In the genomic region with DNA sequence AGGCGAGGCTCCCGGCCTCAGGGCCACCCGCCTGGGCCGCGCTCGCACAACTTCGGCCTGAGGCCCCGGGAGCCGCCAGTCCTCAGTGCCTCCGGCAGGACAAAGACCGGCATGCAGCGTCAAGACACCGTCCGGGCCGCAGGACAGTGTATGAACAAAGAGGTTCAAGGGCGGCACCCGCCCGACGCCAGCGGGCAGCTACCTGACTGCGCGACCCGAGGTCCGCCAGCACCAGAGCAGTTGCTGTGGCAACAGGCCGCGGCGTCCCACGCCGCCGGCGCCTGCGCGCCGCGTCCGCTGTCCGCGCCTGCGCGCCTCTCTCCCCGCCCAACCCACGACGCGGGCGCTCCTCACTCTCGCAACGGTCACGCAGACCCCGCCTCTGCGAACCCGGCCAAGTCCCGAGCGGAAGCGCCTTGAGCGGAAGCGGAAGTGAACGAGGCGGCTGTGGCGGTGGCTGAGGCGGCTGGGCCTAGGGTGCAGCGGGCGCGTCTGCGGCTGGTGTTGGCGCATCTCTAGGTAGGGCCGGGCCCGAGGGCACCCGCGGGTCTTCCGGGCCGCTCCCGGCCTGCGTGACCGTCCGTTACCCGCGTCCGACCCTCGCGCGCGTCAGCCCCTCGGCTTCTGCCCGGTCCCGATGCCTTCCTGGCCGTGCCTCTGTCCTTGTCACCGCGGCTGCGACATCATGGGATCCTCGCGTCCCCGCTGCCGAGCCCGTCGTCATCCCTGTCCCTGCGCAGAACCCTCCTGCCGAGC, we compare ENCODE assay signal across 8 cellular contexts. TPM values are rescaled to one million over a fixed set of nuclear protein-coding genes. Genes with fewer than 3 reads are reported as not detected.
DNase-seq lines count a peak whose midpoint lies in the region; ATAC-seq and TF ChIP-seq lines count a peak whose summit lies in the region.

Gene FAM120B, plus strand, starts transcription at position 435 of the 756 bp plus-strand sequence. CDS start 10,633 bp downstream, outside the sequence.

- DNase-seq in GM12864 (ENCODE audit: low read depth), result peak; percentile 86
- DNase-seq in NCI-H1105 treated with DMSO at 0.1 percent for 48 hours (lab: John Stamatoyannopoulos, UW), result peak; percentile 97
- peak; percentile 90 for DNase-seq in SKM-1 treated with dmso at 0.1 percent for 144 hours (lab: John Stamatoyannopoulos, UW; ENCODE audit: unreplicated experiment)
- peak; percentile 96 for DNase-seq in glomerular visceral epithelial cell (ENCODE audit: extremely low spot score)
- DNase-seq in osteocyte (ENCODE audit: extremely low spot score, unreplicated experiment), result peak; percentile 99
- peak; percentile 87 for DNase-seq in thoracic aorta (ENCODE audit: low spot score)

- TF ChIP-seq CTCF in GM12864 (IDR thresholded peaks at IDR 0.05; ENCODE audit: low read depth, low read length, missing control alignments) (no peak), osteocyte (IDR thresholded peaks at IDR 0.05) (no peak), thoracic aorta (IDR thresholded peaks at IDR 0.05) (peak; percentile 13)

- peak within 1 kb of the TSS; percentile 94 for H3K4me3 Mint-ChIP-seq in activated naive CD8-positive, alpha-beta T cell
- H3K4me3 Mint-ChIP-seq in osteocyte (ENCODE audit: unreplicated experiment), result peak within 1 kb of the TSS; percentile 93

- ATAC-seq in HG02678 (IDR thresholded peaks at IDR 0.05; ENCODE audit: unreplicated experiment) (peak; percentile 98), thoracic aorta (ENCODE audit: insufficient number of reproducible peaks, low FRiP score, low read depth) (peak; percentile 98)

- no peaks in the 10 kb centered on the region for H3K27me3 Mint-ChIP-seq in activated naive CD8-positive, alpha-beta T cell
- peaks cover 9% of the 10 kb centered on the region for H3K27me3 Mint-ChIP-seq in osteocyte (ENCODE audit: unreplicated experiment)

- H3K36me3 Mint-ChIP-seq in activated naive CD8-positive, alpha-beta T cell, result peaks cover 2% of the 10 kb centered on the region
- peaks cover 2% of the 10 kb centered on the region for H3K36me3 Mint-ChIP-seq in osteocyte (ENCODE audit: unreplicated experiment)

- H3K27ac ChIP-seq in thoracic aorta, result peak within 1 kb of the TSS; percentile 60 to 70

- peak within 1 kb of the TSS; percentile 92 for H3K27ac Mint-ChIP-seq in activated naive CD8-positive, alpha-beta T cell
- H3K27ac Mint-ChIP-seq in osteocyte (ENCODE audit: unreplicated experiment), result peak within 1 kb of the TSS; percentile 97

- H3K4me1 Mint-ChIP-seq in activated naive CD8-positive, alpha-beta T cell (ENCODE audit: low read depth), result peaks cover 46% of the 10 kb centered on the region
- H3K4me1 Mint-ChIP-seq in osteocyte (ENCODE audit: unreplicated experiment), result peaks cover 26% of the 10 kb centered on the region

- H3K9me3 ChIP-seq in thoracic aorta, result no peaks in the 10 kb centered on the region

- no peaks in the 10 kb centered on the region for H3K36me3 ChIP-seq in thoracic aorta

- peaks cover 18 to 27% of the 10 kb centered on the region in 2 donors for H3K4me1 ChIP-seq in thoracic aorta (ENCODE audit: control insufficient read depth in 1 of 2, low read depth in 2 of 2)

- H3K27me3 ChIP-seq in thoracic aorta (replicated peaks; ENCODE audit: insufficient read depth), result no peaks in the 10 kb centered on the region

- H3K9me3 Mint-ChIP-seq in activated naive CD8-positive, alpha-beta T cell (ENCODE audit: low read depth), result no peaks in the 10 kb centered on the region
- H3K9me3 Mint-ChIP-seq in osteocyte (ENCODE audit: unreplicated experiment), result peaks cover 4% of the 10 kb centered on the region

- peak within 1 kb of the TSS; percentile 97 for H3K4me3 ChIP-seq in GM12864 (ENCODE audit: low read depth, low read length)
- peak within 1 kb of the TSS; percentile 85 for H3K4me3 ChIP-seq in thoracic aorta

RNA-seq across cellular contexts. Expression of gene FAM120B, which starts in this region (rescaled TPM):
- total RNA-seq in osteocyte, result 34.0 and 36.9 TPM in 2 replicates
- 10 to 100 TPM; 21.0 to 24.1 TPM for total RNA-seq in thoracic aorta

Comparison
In these comparisons a context has a peak if more than half of its experiments do, and no peak if none do; other contexts are left out.
1. Peak in every context shown above with its lines: DNase-seq, ATAC-seq, H3K4me3 ChIP-seq and H3K27ac ChIP-seq.